In the genomic region with DNA sequence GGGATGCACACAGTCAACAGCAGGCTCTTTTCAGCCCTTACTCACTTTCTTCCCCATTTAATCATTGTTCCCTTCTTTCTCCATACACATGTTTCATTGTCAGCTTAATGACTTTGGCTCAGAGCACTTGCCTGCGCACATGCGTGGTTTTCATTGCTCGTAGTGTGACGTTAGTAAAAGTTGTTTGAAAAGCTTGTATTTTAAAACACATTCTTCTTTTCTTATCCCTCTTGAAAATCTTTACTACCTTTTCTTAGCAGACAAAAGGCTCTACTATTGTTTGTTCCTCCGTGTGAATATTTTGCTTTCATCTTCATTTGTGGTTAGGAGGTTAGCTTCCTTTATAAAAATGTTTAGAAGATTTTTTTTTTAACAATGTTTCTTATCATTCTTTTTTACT, we compare ENCODE assay signal across 14 cellular contexts.
"Had no signal": no experiment of that assay in that cellular context is flagged by ENCODE, and none has a peak within 500 bp of the region (broad histone marks: within the 10 kb centered on the region; RNA-seq: fewer than 3 reads in every experiment).

No MANE protein-coding gene starts in this region.

- H3K27ac Mint-ChIP-seq: activated CD8-positive, alpha-beta memory T cell treated with anti-CD3 and anti-CD28 coated beads, Interleukin-2, amount 10 ng/mL, durations not matched to agents 7 days and 5 days; activated T-cell treated with anti-CD3 and anti-CD28 coated beads, Interleukin-2, amount 50 U/mL, for 24 hours had no signal

- H3K36me3 Mint-ChIP-seq: activated CD8-positive, alpha-beta memory T cell treated with anti-CD3 and anti-CD28 coated beads, Interleukin-2, amount 10 ng/mL, durations not matched to agents 7 days and 5 days had no signal

- H3K4me3 Mint-ChIP-seq: activated CD8-positive, alpha-beta memory T cell treated with anti-CD3 and anti-CD28 coated beads, Interleukin-2, amount 10 ng/mL, durations not matched to agents 7 days and 5 days; activated T-cell treated with anti-CD3 and anti-CD28 coated beads, Interleukin-2, amount 50 U/mL, for 24 hours had no signal

- ATAC-seq: activated CD4-positive, CD25-positive, alpha-beta regulatory T cell treated with anti-CD3 and anti-CD28 coated beads, Interleukin-2, amount 50 U/mL, for 24 hours; activated CD8-positive, alpha-beta memory T cell treated with anti-CD3 and anti-CD28 coated beads, Interleukin-2, amount 10 ng/mL, durations not matched to agents 7 days and 5 days; gastrocnemius medialis; left ventricle myocardium superior had no signal

- H3K36me3 ChIP-seq: cardiac muscle cell, colonic mucosa, gastrocnemius medialis, neutrophil, right atrium auricular region, tibial artery, uterus had no signal

- H3K27ac ChIP-seq: cardiac muscle cell, colonic mucosa, gastrocnemius medialis, neutrophil, right atrium auricular region, tibial artery had no signal

- H3K4me1 ChIP-seq: colonic mucosa, gastrocnemius medialis, right atrium auricular region, tibial artery, uterus had no signal

- H3K27me3 ChIP-seq: cardiac muscle cell, colonic mucosa, gastrocnemius medialis, neutrophil, right atrium auricular region, uterus had no signal

- DNase-seq: activated CD4-positive, alpha-beta T cell treated with anti-CD3 and anti-CD28 coated beads, Interleukin-2, amount 50 U/mL, for 48 hours; activated CD8-positive, alpha-beta memory T cell treated with anti-CD3 and anti-CD28 coated beads, Interleukin-2, amount 10 ng/mL, durations not matched to agents 7 days and 5 days; activated effector memory CD4-positive, alpha-beta T cell treated with Interleukin-2 at 50 U/mL for 16 hours; activated T-cell treated with anti-CD3 and anti-CD28 coated beads, Interleukin-2, amount 50 U/mL, for 24 hours; colonic mucosa; gastrocnemius medialis; left ventricle myocardium superior; small intestine; tibial artery; uterus had no signal

- H3K9me3 Mint-ChIP-seq: activated T-cell treated with anti-CD3 and anti-CD28 coated beads, Interleukin-2, amount 50 U/mL, for 24 hours had no signal

- H3K9me3 ChIP-seq: colonic mucosa, gastrocnemius medialis, neutrophil, right atrium auricular region, tibial artery, uterus had no signal

- H3K4me3 ChIP-seq: cardiac muscle cell, colonic mucosa, gastrocnemius medialis, right atrium auricular region, tibial artery, uterus had no signal
